1 cellular context compared by ENCODE assay signal in the genomic region with DNA sequence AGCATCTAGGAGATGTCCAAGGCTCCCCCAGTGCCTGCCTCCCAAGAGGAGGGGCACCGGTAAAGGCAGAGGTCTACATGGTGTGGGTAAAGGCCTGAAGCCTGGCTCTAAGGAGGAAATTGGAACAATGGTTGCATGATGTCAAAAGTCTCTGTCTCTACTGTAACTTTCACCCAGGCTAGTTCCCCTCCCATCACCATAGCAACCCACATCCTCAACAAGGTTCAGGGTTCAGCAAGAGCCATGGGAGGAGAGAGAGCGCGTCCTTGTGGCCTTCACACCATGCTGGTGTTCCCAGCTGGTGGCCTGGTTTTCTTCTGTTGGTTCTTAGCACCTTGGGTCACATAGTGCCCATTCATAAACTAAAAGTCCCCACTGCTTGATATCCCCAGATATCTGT.
TF ChIP-seq lines count a peak whose summit lies in the region.

No MANE protein-coding gene starts in this region.

TF ChIP-seq in H1, 55 proteins besides CTCF, POLR2A, EP300 and RAD21 (continued from another document):
- TF ChIP-seq, protein P1, sequence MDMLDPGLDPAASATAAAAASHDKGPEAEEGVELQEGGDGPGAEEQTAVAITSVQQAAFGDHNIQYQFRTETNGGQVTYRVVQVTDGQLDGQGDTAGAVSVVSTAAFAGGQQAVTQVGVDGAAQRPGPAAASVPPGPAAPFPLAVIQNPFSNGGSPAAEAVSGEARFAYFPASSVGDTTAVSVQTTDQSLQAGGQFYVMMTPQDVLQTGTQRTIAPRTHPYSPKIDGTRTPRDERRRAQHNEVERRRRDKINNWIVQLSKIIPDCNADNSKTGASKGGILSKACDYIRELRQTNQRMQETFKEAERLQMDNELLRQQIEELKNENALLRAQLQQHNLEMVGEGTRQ (IDR thresholded peaks at IDR 0.05; ENCODE audit: low read length), result no peak
- TF ChIP-seq RNF2 (IDR thresholded peaks at IDR 0.05; ENCODE audit: borderline replicate concordance, low read depth, low read length, missing control alignments, poor library complexity, severe bottlenecking), result no peak
- TF ChIP-seq HDAC6 (IDR thresholded peaks at IDR 0.05; ENCODE audit: low read depth, low read length), result no peak
- TF ChIP-seq CHD1 (IDR thresholded peaks at IDR 0.05; ENCODE audit: low read depth, low read length), result no peak
- TF ChIP-seq HDAC2 (IDR thresholded peaks at IDR 0.05; ENCODE audit: borderline replicate concordance in 1 of 2, low read depth in 2 of 2, low read length in 2 of 2), result no peak
